ENCODE assay signal across 7 cellular contexts in the genomic region with DNA sequence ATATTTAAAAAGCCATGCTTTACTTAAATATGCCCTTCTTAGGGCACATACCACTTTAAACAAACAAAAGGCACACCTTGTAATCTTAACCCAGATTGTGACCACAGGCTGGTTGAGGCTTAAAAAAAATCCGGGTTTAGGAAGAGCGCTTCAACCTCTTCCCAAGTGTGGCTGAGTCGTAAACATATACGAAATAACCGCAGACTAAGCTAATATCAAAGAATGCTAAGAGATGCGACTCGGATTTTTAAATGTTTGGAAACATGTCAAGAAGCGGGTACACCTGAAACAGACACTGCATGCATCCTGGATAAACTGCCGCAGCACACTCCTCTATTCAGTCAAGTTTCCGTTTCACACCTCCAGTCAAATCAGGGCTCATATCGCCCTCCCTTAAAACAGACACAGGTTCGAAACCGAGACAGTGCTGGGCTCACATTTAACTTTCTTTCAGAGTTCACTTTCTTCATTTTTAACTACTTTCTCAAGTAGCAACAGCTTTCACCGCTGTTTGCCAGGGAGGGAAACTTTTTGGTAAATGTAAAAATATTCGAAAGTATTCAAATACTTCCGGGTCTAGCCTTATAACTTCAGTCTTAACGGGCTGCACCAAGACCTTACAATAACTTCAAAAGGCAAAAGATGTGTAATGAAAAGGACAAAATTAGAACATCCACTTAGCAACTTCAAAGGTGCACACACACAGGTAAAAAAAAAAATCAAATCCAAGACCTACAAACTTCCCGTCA. TPM values are rescaled to one million over a fixed set of nuclear protein-coding genes. Genes with fewer than 3 reads are reported as not detected.
A peak's percentile ranks its signal among the peaks of the same experiment; 100 is the strongest.
DNase-seq lines count a peak whose midpoint lies in the region; ATAC-seq and TF ChIP-seq lines count a peak whose summit lies in the region.

No MANE protein-coding gene starts in this region.

- peak overlapping the region; percentile 90 for H3K4me3 Mint-ChIP-seq in activated CD8-positive, alpha-beta T cell treated with anti-CD3 and anti-CD28 coated beads for 36 hours

- TF ChIP-seq POLR2A in GM18505 (IDR thresholded peaks at IDR 0.05; ENCODE audit: borderline replicate concordance, extremely low read depth, insufficient read depth, insufficient read length) (peak; percentile 69), gastrocnemius medialis (IDR thresholded peaks at IDR 0.05) (no peak)

- peaks cover 5% of the 10 kb centered on the region for H3K9me3 Mint-ChIP-seq in activated CD8-positive, alpha-beta T cell treated with anti-CD3 and anti-CD28 coated beads for 36 hours

- H3K36me3 Mint-ChIP-seq in activated CD8-positive, alpha-beta T cell treated with anti-CD3 and anti-CD28 coated beads for 36 hours (ENCODE audit: low read depth): peaks cover 52% of the 10 kb centered on the region

- H3K4me1 ChIP-seq in gastrocnemius medialis: peaks cover 34 to 38% of the 10 kb centered on the region in 2 donors

- H3K27ac Mint-ChIP-seq in activated CD8-positive, alpha-beta T cell treated with anti-CD3 and anti-CD28 coated beads for 36 hours: peak overlapping the region; percentile 96

- H3K27me3 Mint-ChIP-seq in activated CD8-positive, alpha-beta T cell treated with anti-CD3 and anti-CD28 coated beads for 36 hours: no peaks in the 10 kb centered on the region

- intact Hi-C loops in activated CD8-positive, alpha-beta T cell treated with anti-CD3 and anti-CD28 coated beads for 36 hours (cut with micrococcal nuclease): loop anchor here (5.0 kb wide), 1 partner anchor 106 kb away; a partner anchor contains a TSS
- intact Hi-C loops in gastrocnemius medialis (cut with DNase I; ENCODE audit: low total_unique reads): loop anchor here (2.0 to 5.0 kb wide), 2 partner anchors 124 to 239 kb away; a partner anchor contains a TSS

- H3K36me3 ChIP-seq in gastrocnemius medialis: no peaks in the 10 kb centered on the region

- ATAC-seq in GM18505 (IDR thresholded peaks at IDR 0.05; ENCODE audit: unreplicated experiment) (peak; percentile 50), GM21825 (IDR thresholded peaks at IDR 0.05; ENCODE audit: unreplicated experiment) (peak; percentile 57), gastrocnemius medialis (no peak)
- ATAC-seq in activated CD8-positive, alpha-beta T cell treated with anti-CD3 and anti-CD28 coated beads for 36 hours: peak; percentile 65

- CTCF ChIA-PET in activated CD8-positive, alpha-beta T cell treated with anti-CD3 and anti-CD28 coated beads for 36 hours (lab: Charles Lee): no interaction called here

- H3K4me3 ChIP-seq in gastrocnemius medialis: peak overlapping the region; percentile 76 to 98 (median 90)

- TF ChIP-seq CTCF in activated CD8-positive, alpha-beta T cell treated with anti-CD3 and anti-CD28 coated beads for 36 hours (IDR thresholded peaks at IDR 0.05): no peak
- TF ChIP-seq CTCF in gastrocnemius medialis (IDR thresholded peaks at IDR 0.05 in 4 of 5, conservative IDR thresholded peaks at IDR 0.05 in 1 of 5): no peak

- H3K27me3 ChIP-seq in gastrocnemius medialis: no peaks in the 10 kb centered on the region

- H3K4me1 Mint-ChIP-seq in activated CD8-positive, alpha-beta T cell treated with anti-CD3 and anti-CD28 coated beads for 36 hours (ENCODE audit: low read depth): peaks cover 44% of the 10 kb centered on the region

- POLR2A ChIA-PET in activated CD8-positive, alpha-beta T cell treated with anti-CD3 and anti-CD28 coated beads for 36 hours (lab: Charles Lee): interaction anchor here (0.6 to 3.1 kb wide), 6 partner anchors 9 to 578 kb away, joined by 3 to 9 read pairs (median 4); no protein-coding TSS in a partner anchor

- no peaks in the 10 kb centered on the region for H3K9me3 ChIP-seq in gastrocnemius medialis

- DNase-seq in LHCN-M2 (ENCODE audit: low read depth) (peak; percentile 19), foreskin melanocyte (peak; percentile 18), gastrocnemius medialis (no peak), GM03348 (ENCODE audit: low spot score) (no peak)
- peak; percentile 72 for DNase-seq in activated CD8-positive, alpha-beta T cell treated with anti-CD3 and anti-CD28 coated beads for 36 hours

- in situ Hi-C loops in gastrocnemius medialis (cut with MboI; ENCODE audit: low sequenced_read_pairs in 4 of 4): no loop called here

- H3K27ac ChIP-seq in gastrocnemius medialis: peak overlapping the region; percentile 86 to 100 (median 96)

RNA-seq across cellular contexts. Expression of a gene that starts 1.3 kb away (rescaled TPM):
- total RNA-seq in LHCN-M2 (2014; rRNA removed) (160 and 173 TPM in 2 replicates), gastrocnemius medialis (100 to 1,000 TPM in 2 of 4 donors, 10 to 100 TPM in 2; 60.5 to 134 (median 105) TPM)
- polyA plus RNA-seq in LHCN-M2 (2012): 66.1 TPM
- 100 to 1,000 TPM; 185 to 191 TPM for total RNA-seq in activated CD8-positive, alpha-beta T cell treated with anti-CD3 and anti-CD28 coated beads for 36 hours

Comparison
In these comparisons a context has a peak if more than half of its experiments do, and no peak if none do; other contexts are left out.
1. ATAC-seq: peak in GM18505 (single experiment), GM21825 (single experiment) and activated CD8-positive, alpha-beta T cell treated with anti-CD3 and anti-CD28 coated beads for 36 hours (single experiment); none in gastrocnemius medialis (0 of 2).
2. DNase-seq: peak in LHCN-M2 (single experiment), activated CD8-positive, alpha-beta T cell treated with anti-CD3 and anti-CD28 coated beads for 36 hours (single experiment) and foreskin melanocyte (single experiment); none in gastrocnemius medialis (0 of 2) and GM03348 (single experiment).